21 cellular contexts compared by ENCODE assay signal in genomic region chr12:79414252-79414651, GRCh38.
DNase-seq lines count a peak whose midpoint lies in the region; ATAC-seq, FAIRE-seq and TF ChIP-seq lines count a peak whose summit lies in the region.
"Had no signal": no experiment of that assay in that cellular context is flagged by ENCODE, and none has a peak within 500 bp of the region (broad histone marks: within the 10 kb centered on the region; RNA-seq: fewer than 3 reads in every experiment).

No MANE protein-coding gene starts in this region.

- TF ChIP-seq POLR2A in transverse colon (IDR thresholded peaks at IDR 0.05): no peak
- no peak for TF ChIP-seq POLR2A in GM12891 (IDR thresholded peaks at IDR 0.05; ENCODE audit: low read depth, low read length)

- POLR2A ChIA-PET in WTC11 (lab: Charles Lee): no interaction called here

- in situ Hi-C loops in transverse colon (cut with MboI; ENCODE audit: low pct_ligation_motif_present in 1 of 4, low pct_unique_long_range_greater_than_20kb in 1 of 4, low sequenced_read_pairs in 3 of 4): loop anchor here (10.0 to 25.0 kb wide), 6 partner anchors 123 to 848 kb away; partner anchors contain the start of gene PAWR (in 1 of the 4)

- no peak for TF ChIP-seq CTCF in LNCaP clone FGC (IDR thresholded peaks at IDR 0.05; ENCODE audit: control insufficient read depth, extremely low read depth, insufficient read depth)
- no peak for TF ChIP-seq CTCF in WTC11 (IDR thresholded peaks at IDR 0.05)
- no peak for TF ChIP-seq CTCF in lower lobe of right lung (IDR thresholded peaks at IDR 0.05)
- TF ChIP-seq CTCF in transverse colon (IDR thresholded peaks at IDR 0.05): no peak

- H3K9me3 ChIP-seq in lower lobe of right lung (no peaks in the 10 kb centered on the region), transverse colon (no peaks in the 10 kb centered on the region)
- H3K9me3 ChIP-seq: BLaER1, testis had no signal

- H3K36me3 ChIP-seq in lower lobe of right lung: no peaks in the 10 kb centered on the region
- H3K36me3 ChIP-seq in transverse colon: no peaks in the 10 kb centered on the region

- no peaks in the 10 kb centered on the region for H3K36me3 Mint-ChIP-seq in WTC11

- DNase-seq in LNCaP clone FGC (ENCODE audit: low read depth) (peak; percentile 41), WTC11 (ENCODE audit: low spot score) (no peak), lower lobe of right lung (no peak), transverse colon (peak; percentile 68), GM12891 (ENCODE audit: insufficient read length, low spot score) (no peak), HUDEP-2 (lab: John Stamatoyannopoulos, UW; ENCODE audit: unreplicated experiment in 76 of 76) (no peak)
- DNase-seq: activated CD4-positive, alpha-beta T cell treated with anti-CD3 and anti-CD28 coated beads for 1 hour; activated effector memory CD4-positive, alpha-beta T cell treated with Interleukin-2 at 50 U/mL for 16 hours; amniotic stem cell; endodermal cell; HCEC 1CT; MM.1S; NCI-H2107; NCI-H774; posterior cingulate gyrus; stimulated activated CD4-positive, alpha-beta T cell treated with anti-CD3 and anti-CD28 coated beads, Interleukin-4, amount 100 ng/mL, for 4 hours; stimulated activated CD8-positive, alpha-beta memory T cell treated with anti-CD3 and anti-CD28 coated beads, Interleukin-4, amount 100 ng/mL, for 48 hours; testis had no signal

- peak overlapping the region; percentile 14 for H3K27ac Mint-ChIP-seq in WTC11
- H3K27ac Mint-ChIP-seq: endodermal cell had no signal

- 61 to 69% methylated on average over 2 of the region's 2 CpGs for WGBS in transverse colon (ENCODE audit: low coverage in 1 of 2), 2 donors

- H3K27ac ChIP-seq in lower lobe of right lung: no peak overlapping the region
- peak overlapping the region; percentile 77 to 79 (median 78) for H3K27ac ChIP-seq in transverse colon
- H3K27ac ChIP-seq: BLaER1, testis had no signal

- no peaks in the 10 kb centered on the region for H3K27me3 ChIP-seq in lower lobe of right lung (ENCODE audit: low read depth)
- H3K27me3 ChIP-seq in transverse colon: no peaks in the 10 kb centered on the region
- H3K27me3 ChIP-seq: BLaER1, testis had no signal

- CTCF ChIA-PET in WTC11 (lab: Charles Lee): no interaction called here

- H3K4me3 ChIP-seq in LNCaP clone FGC (ENCODE audit: low read depth, low read length) (no peak overlapping the region), lower lobe of right lung (no peak overlapping the region), transverse colon (no peak overlapping the region)
- H3K4me3 ChIP-seq: BLaER1, testis had no signal

- no peaks in the 10 kb centered on the region for H3K27me3 Mint-ChIP-seq in WTC11 (ENCODE audit: low read depth)
- H3K27me3 Mint-ChIP-seq: central memory CD8-positive, alpha-beta T cell had no signal

- FAIRE-seq in GM12891 (lab: Jason Lieb, UNC): no peak

- peaks cover 50% of the 10 kb centered on the region for H3K4me1 Mint-ChIP-seq in WTC11
- H3K4me1 Mint-ChIP-seq: central memory CD8-positive, alpha-beta T cell had no signal

- H3K4me3 Mint-ChIP-seq in WTC11: no peak overlapping the region
- H3K4me3 Mint-ChIP-seq: central memory CD8-positive, alpha-beta T cell; endodermal cell had no signal

- no peak for TF ChIP-seq EP300 in transverse colon (IDR thresholded peaks at IDR 0.05; ENCODE audit: low read depth)

- no peak for ATAC-seq in WTC11
- peak; percentile 35 to 41 for ATAC-seq in lower lobe of right lung
- no peak for ATAC-seq in GM18870 (IDR thresholded peaks at IDR 0.05; ENCODE audit: unreplicated experiment)

- H3K4me1 ChIP-seq in lower lobe of right lung: peaks cover 6% of the 10 kb centered on the region
- H3K4me1 ChIP-seq in transverse colon: peaks cover 3 to 43% (median 34%) of the 10 kb centered on the region in 4 donors
- H3K4me1 ChIP-seq: BLaER1, testis had no signal

- intact Hi-C loops in lower lobe of right lung (cut with DNase I): no loop called here
- intact Hi-C loops in transverse colon (cut with DNase I; ENCODE audit: low total_unique reads): no loop called here

- H3K9me3 Mint-ChIP-seq in WTC11: no peaks in the 10 kb centered on the region
- H3K9me3 Mint-ChIP-seq: central memory CD8-positive, alpha-beta T cell; endodermal cell had no signal

TF ChIP-seq in WTC11, 78 proteins besides CTCF, POLR2A, EP300 and RAD21 (continues in another document):
- TF ChIP-seq ZNF532 (CRISPR knock-in tag; IDR thresholded peaks at IDR 0.05; ENCODE audit: borderline replicate concordance): no peak

TF ChIP-seq in GM12891, 5 proteins besides CTCF, POLR2A, EP300 and RAD21:
- no peak for TF ChIP-seq TAF1 (IDR thresholded peaks at IDR 0.05; ENCODE audit: low read depth, low read length)
- no peak for TF ChIP-seq PAX5 (IDR thresholded peaks at IDR 0.05; ENCODE audit: insufficient read depth, low read length, severe bottlenecking)
- no peak for TF ChIP-seq POU2F2 (IDR thresholded peaks at IDR 0.05; ENCODE audit: low read depth, low read length)
- no peak for TF ChIP-seq SPI1 (IDR thresholded peaks at IDR 0.05; ENCODE audit: low read depth, low read length)
- TF ChIP-seq POLR2AphosphoS5 (IDR thresholded peaks at IDR 0.05; ENCODE audit: low read depth, low read length): no peak
TF ChIP-seq in GM12891: peak in this region for 0.

Comparison
In these comparisons a context has a peak if more than half of its experiments do, and no peak if none do; other contexts are left out.
1. DNase-seq: peak in LNCaP clone FGC (single experiment) and transverse colon (single experiment); none in WTC11 (single experiment), lower lobe of right lung (single experiment), GM12891 (single experiment) and HUDEP-2 (0 of 76).
2. ATAC-seq: peak in lower lobe of right lung (2 of 2); none in WTC11 (single experiment) and GM18870 (single experiment).